Comparison of ENCODE assay signal across 11 cellular contexts in the genomic region with DNA sequence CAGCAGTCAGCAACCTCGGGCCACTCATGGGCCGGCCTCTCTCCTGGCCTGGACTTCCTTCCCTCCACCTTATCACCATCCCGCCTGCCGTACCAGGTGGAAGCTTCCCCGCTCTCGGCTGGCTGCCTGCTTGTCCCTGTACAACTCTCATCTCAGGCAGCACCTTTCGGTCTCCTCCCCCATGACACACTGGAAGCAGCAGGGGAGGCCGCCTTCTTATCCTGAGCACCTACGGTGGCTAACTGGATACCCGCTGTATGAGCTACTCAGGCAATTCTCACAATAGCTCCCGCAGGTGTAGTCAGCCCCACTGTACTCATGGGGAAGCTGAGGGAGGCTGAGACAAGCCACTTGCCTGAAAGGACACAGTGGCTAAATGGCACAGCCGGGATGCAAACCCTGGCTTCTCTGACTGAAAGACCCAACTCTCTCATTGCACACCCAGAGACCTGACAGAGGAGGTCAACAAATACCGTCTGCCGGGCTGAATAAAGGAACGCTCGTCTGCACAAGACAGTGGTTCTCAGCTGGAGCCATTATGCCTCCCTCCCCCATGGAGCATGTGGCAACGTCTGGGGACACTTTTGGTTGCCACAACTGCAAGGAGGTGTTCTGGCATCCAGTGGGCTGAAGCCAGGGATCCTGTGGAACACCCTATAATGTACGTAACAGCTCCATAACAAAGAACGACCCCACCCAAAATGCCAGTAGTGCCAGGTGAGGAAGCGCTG. TPM values are rescaled to one million over a fixed set of nuclear protein-coding genes. Genes with fewer than 3 reads are reported as not detected.
DNase-seq lines count a peak whose midpoint lies in the region; ATAC-seq and TF ChIP-seq lines count a peak whose summit lies in the region.
"Had no signal": no experiment of that assay in that cellular context is flagged by ENCODE, and none has a peak within 500 bp of the region (broad histone marks: within the 10 kb centered on the region; RNA-seq: fewer than 3 reads in every experiment).

No MANE protein-coding gene starts in this region.

- intact Hi-C loops in heart left ventricle (cut with DNase I), result loop anchor here in 1 of 10 donors (5.0 kb wide), 1 partner anchor 56 kb away; no protein-coding TSS in a partner anchor
- intact Hi-C loops in left ventricle myocardium superior (cut with micrococcal nuclease), result no loop called here
- intact Hi-C loops in activated CD4-positive, alpha-beta memory T cell treated with anti-CD3 and anti-CD28 coated beads for 36 hours (cut with micrococcal nuclease), result loop anchor here (1.0 to 10.0 kb wide), 6 partner anchors 10 to 1884 kb away; a partner anchor contains a TSS

- DNase-seq in heart left ventricle (no peak), left ventricle myocardium superior (no peak), glutamatergic neuron (no peak), suprapubic skin (ENCODE audit: low spot score in 2 of 2) (no peak), NCI-H82 (lab: John Stamatoyannopoulos, UW) (no peak), NCI-H2196 (lab: John Stamatoyannopoulos, UW; ENCODE audit: unreplicated experiment) (no peak)
- DNase-seq in activated CD4-positive, alpha-beta memory T cell treated with anti-CD3 and anti-CD28 coated beads for 36 hours, result peak; percentile 57

- peak overlapping the region; percentile 73 for H3K4me3 Mint-ChIP-seq in activated CD4-positive, alpha-beta memory T cell treated with anti-CD3 and anti-CD28 coated beads for 36 hours
- H3K4me3 Mint-ChIP-seq in glutamatergic neuron (ENCODE audit: unreplicated experiment), result peak overlapping the region; percentile 67

- H3K27ac ChIP-seq in heart left ventricle, result peak overlapping the region in 10 of 12 donors; percentile 62 to 93 (median 80)
- H3K27ac ChIP-seq in suprapubic skin, result no peak overlapping the region
- H3K27ac ChIP-seq in gastroesophageal sphincter, result peak overlapping the region in 2 of 4 donors; percentile 25 to 66

- H3K27me3 Mint-ChIP-seq in activated CD4-positive, alpha-beta memory T cell treated with anti-CD3 and anti-CD28 coated beads for 36 hours, result no peaks in the 10 kb centered on the region
- peaks cover 7% of the 10 kb centered on the region for H3K27me3 Mint-ChIP-seq in glutamatergic neuron (ENCODE audit: unreplicated experiment)

- no peak for TF ChIP-seq CTCF in heart left ventricle (IDR thresholded peaks at IDR 0.05)
- TF ChIP-seq CTCF in glutamatergic neuron (IDR thresholded peaks at IDR 0.05; ENCODE audit: partially characterized antibody, unreplicated experiment), result no peak
- no peak for TF ChIP-seq CTCF in suprapubic skin (IDR thresholded peaks at IDR 0.05)
- no peak for TF ChIP-seq CTCF in gastroesophageal sphincter (IDR thresholded peaks at IDR 0.05)

- no peaks in the 10 kb centered on the region for H3K9me3 Mint-ChIP-seq in activated CD4-positive, alpha-beta memory T cell treated with anti-CD3 and anti-CD28 coated beads for 36 hours
- H3K9me3 Mint-ChIP-seq in glutamatergic neuron (ENCODE audit: unreplicated experiment), result peaks cover 2% of the 10 kb centered on the region

- peak overlapping the region; percentile 99 for H3K27ac Mint-ChIP-seq in activated CD4-positive, alpha-beta memory T cell treated with anti-CD3 and anti-CD28 coated beads for 36 hours
- H3K27ac Mint-ChIP-seq in glutamatergic neuron (ENCODE audit: unreplicated experiment), result peak overlapping the region; percentile 43

- no peak for ATAC-seq in heart left ventricle
- no peak for ATAC-seq in left ventricle myocardium superior
- no peak for ATAC-seq in gastroesophageal sphincter

- H3K27me3 ChIP-seq in heart left ventricle (no peaks in the 10 kb centered on the region), suprapubic skin (no peaks in the 10 kb centered on the region), gastroesophageal sphincter (no peaks in the 10 kb centered on the region)

- H3K4me1 Mint-ChIP-seq in activated CD4-positive, alpha-beta memory T cell treated with anti-CD3 and anti-CD28 coated beads for 36 hours (ENCODE audit: low read depth), result peaks cover 86% of the 10 kb centered on the region
- H3K4me1 Mint-ChIP-seq in glutamatergic neuron (ENCODE audit: low read depth, unreplicated experiment), result peaks cover 24% of the 10 kb centered on the region

- POLR2A ChIA-PET in activated CD4-positive, alpha-beta memory T cell treated with anti-CD3 and anti-CD28 coated beads for 36 hours (lab: Charles Lee), result interaction anchor here (0.7 to 7.3 kb wide), 7 partner anchors 7 to 272 kb away, joined by 3 to 166 read pairs (median 4); a partner anchor contains a TSS

- CTCF ChIA-PET in activated CD4-positive, alpha-beta memory T cell treated with anti-CD3 and anti-CD28 coated beads for 36 hours (lab: Charles Lee), result interaction anchor here (0.6 to 2.9 kb wide), 8 partner anchors 8 to 183 kb away, joined by 3 to 21 read pairs (median 3); a partner anchor contains a TSS

- TF ChIP-seq POLR2A in heart left ventricle (IDR thresholded peaks at IDR 0.05) (no peak), suprapubic skin (IDR thresholded peaks at IDR 0.05) (no peak), gastroesophageal sphincter (IDR thresholded peaks at IDR 0.05) (no peak)

- TF ChIP-seq EP300 in suprapubic skin (IDR thresholded peaks at IDR 0.05), result no peak
- no peak for TF ChIP-seq EP300 in gastroesophageal sphincter (IDR thresholded peaks at IDR 0.05)

- H3K9me3 ChIP-seq in heart left ventricle, result no peaks in the 10 kb centered on the region
- no peaks in the 10 kb centered on the region for H3K9me3 ChIP-seq in suprapubic skin
- H3K9me3 ChIP-seq in gastroesophageal sphincter, result no peaks in the 10 kb centered on the region

- 63 to 85% (median 78%) methylated on average over 14 to 20 of the region's 20 CpGs for WGBS in heart left ventricle, 4 donors
- 75% methylated on average over 17 of the region's 20 CpGs for WGBS in suprapubic skin
- 65 to 82% methylated on average over 6 to 9 of the region's 20 CpGs for WGBS in gastroesophageal sphincter (ENCODE audit: low coverage in 1 of 2), 2 donors

- H3K36me3 ChIP-seq in heart left ventricle, result peaks cover 0 to 4% (median 0%) of the 10 kb centered on the region in 9 donors
- no peaks in the 10 kb centered on the region for H3K36me3 ChIP-seq in suprapubic skin
- no peaks in the 10 kb centered on the region for H3K36me3 ChIP-seq in gastroesophageal sphincter

- H3K4me1 ChIP-seq in heart left ventricle, result peaks cover 5 to 95% (median 44%) of the 10 kb centered on the region in 12 donors
- H3K4me1 ChIP-seq in suprapubic skin, result peaks cover 37% of the 10 kb centered on the region
- peaks cover 0 to 46% (median 13%) of the 10 kb centered on the region in 3 donors for H3K4me1 ChIP-seq in gastroesophageal sphincter

- H3K4me3 ChIP-seq in heart left ventricle, result peak overlapping the region in 1 of 12 donors; percentile 46
- peak overlapping the region; percentile 22 for H3K4me3 ChIP-seq in suprapubic skin
- no peak overlapping the region for H3K4me3 ChIP-seq in gastroesophageal sphincter

- H3K36me3 Mint-ChIP-seq in activated CD4-positive, alpha-beta memory T cell treated with anti-CD3 and anti-CD28 coated beads for 36 hours, result peaks cover 38% of the 10 kb centered on the region
- no peaks in the 10 kb centered on the region for H3K36me3 Mint-ChIP-seq in glutamatergic neuron (ENCODE audit: unreplicated experiment)

RNA-seq across cellular contexts. Expression of a gene that starts 9.6 kb away (rescaled TPM):
- total RNA-seq in heart left ventricle, result 10 to 100 TPM in 5 of 9 donors, 1 to 10 TPM in 4; 5.5 to 52.9 (median 10.3) TPM
- polyA plus RNA-seq in heart left ventricle, result 10 to 100 TPM in 1 of 2 donors, 1 to 10 TPM in 1; 5.7 to 10.2 TPM
- total RNA-seq in left ventricle myocardium superior, result 6.9 TPM
- total RNA-seq in activated CD4-positive, alpha-beta memory T cell treated with anti-CD3 and anti-CD28 coated beads for 36 hours, result 100 to 1,000 TPM in 1 of 2 experiments, 10 to 100 TPM in 1; 98.2 to 104 TPM
- total RNA-seq in glutamatergic neuron (ENCODE audit: unreplicated experiment), result 84.7 TPM
- 10 to 100 TPM; 29.0 to 49.6 (median 36.9) TPM for total RNA-seq in suprapubic skin
- total RNA-seq in gastroesophageal sphincter, result 10 to 100 TPM; 14.1 to 30.4 (median 19.4) TPM

RNA-seq across cellular contexts. Expression of a gene that starts 15.5 kb away (rescaled TPM):
- not detected for total RNA-seq in heart left ventricle
- not detected for polyA plus RNA-seq in heart left ventricle
- not detected for total RNA-seq in left ventricle myocardium superior
- not detected for total RNA-seq in activated CD4-positive, alpha-beta memory T cell treated with anti-CD3 and anti-CD28 coated beads for 36 hours
- not detected for total RNA-seq in glutamatergic neuron (ENCODE audit: unreplicated experiment)
- not detected for total RNA-seq in suprapubic skin
- not detected for total RNA-seq in gastroesophageal sphincter
- total RNA-seq: esophagus mucosa, M059J had no signal
- polyA plus RNA-seq: BJ had no signal
